Comparison of ENCODE assay signal across 1 cellular context in the genomic region with DNA sequence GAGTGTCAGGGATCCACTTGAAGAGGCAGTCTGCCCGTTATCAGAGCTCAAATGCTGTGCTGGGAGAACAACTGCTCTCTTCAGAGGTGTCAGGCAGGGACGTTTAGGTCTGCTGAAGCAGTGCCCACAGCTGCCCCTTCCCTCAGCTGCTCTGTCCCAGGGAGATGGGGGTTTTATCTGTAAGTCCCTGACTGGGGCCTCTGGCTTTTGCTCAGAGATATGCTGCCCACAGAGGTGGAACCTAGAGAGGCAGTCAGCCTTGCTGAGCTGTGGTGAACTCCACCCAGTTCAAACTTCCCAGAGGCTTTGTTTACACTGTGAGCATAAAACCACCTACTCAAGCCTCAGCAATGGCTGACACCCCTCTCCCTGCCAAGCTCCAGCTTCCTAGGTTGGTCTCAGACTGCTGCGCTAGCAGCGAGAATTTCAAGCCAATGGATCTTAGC.
TF ChIP-seq lines count a peak whose summit lies in the region.

No MANE protein-coding gene starts in this region.

TF ChIP-seq in K562, 482 proteins besides CTCF, POLR2A, EP300 and RAD21 (continued from another document and continues in another):
- TF ChIP-seq, protein P1, sequence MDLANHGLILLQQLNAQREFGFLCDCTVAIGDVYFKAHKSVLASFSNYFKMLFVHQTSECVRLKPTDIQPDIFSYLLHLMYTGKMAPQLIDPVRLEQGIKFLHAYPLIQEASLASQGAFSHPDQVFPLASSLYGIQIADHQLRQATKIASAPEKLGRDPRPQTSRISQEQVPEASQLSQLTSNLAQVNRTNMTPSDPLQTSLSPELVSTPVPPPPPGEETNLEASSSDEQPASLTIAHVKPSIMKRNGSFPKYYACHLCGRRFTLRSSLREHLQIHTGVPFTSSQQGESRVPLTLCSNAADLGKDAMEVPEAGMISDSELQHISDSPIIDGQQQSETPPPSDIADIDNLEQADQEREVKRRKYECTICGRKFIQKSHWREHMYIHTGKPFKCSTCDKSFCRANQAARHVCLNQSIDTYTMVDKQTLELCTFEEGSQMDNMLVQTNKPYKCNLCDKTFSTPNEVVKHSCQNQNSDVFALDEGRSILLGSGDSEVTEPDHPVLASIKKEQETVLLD (IDR thresholded peaks at IDR 0.05), result no peak
- TF ChIP-seq ZFPM2 (CRISPR knock-in tag; IDR thresholded peaks at IDR 0.05) (no peak), PHF8 (IDR thresholded peaks at IDR 0.05; ENCODE audit: borderline replicate concordance, low read length) (no peak), TCF7 (IDR thresholded peaks at IDR 0.05; ENCODE audit: borderline replicate concordance) (no peak), KLF6 (CRISPR knock-in tag; IDR thresholded peaks at IDR 0.05; ENCODE audit: borderline replicate concordance) (peak; percentile 70; the same call in 1 of the 2 replicates), RBM39 (optimal IDR thresholded peaks at IDR 0.05; ENCODE audit: low read depth, low read length) (no peak), ZSCAN32 (CRISPR knock-in tag; IDR thresholded peaks at IDR 0.05) (no peak), MBD2 (IDR thresholded peaks at IDR 0.05; ENCODE audit: borderline replicate concordance, low read depth) (no peak), CHD2 (IDR thresholded peaks at IDR 0.05; ENCODE audit: low read depth, low read length) (no peak), LCOR (CRISPR knock-in tag; IDR thresholded peaks at IDR 0.05) (no peak), ZNF785 (CRISPR knock-in tag; IDR thresholded peaks at IDR 0.05) (no peak), HOXB6 (CRISPR knock-in tag; IDR thresholded peaks at IDR 0.05; ENCODE audit: borderline replicate concordance) (no peak), WHSC1 (IDR thresholded peaks at IDR 0.05; ENCODE audit: low read length) (no peak), HMGN3 (IDR thresholded peaks at IDR 0.05; ENCODE audit: borderline replicate concordance, extremely low read depth, insufficient read length, low read depth, low read length) (no peak), TAF1 (IDR thresholded peaks at IDR 0.05; ENCODE audit: control insufficient read depth, extremely low read depth, insufficient read depth, low read length, severe bottlenecking) (no peak), TCF7L2 (IDR thresholded peaks at IDR 0.05; ENCODE audit: low read depth, low read length) (no peak), KAT2B (IDR thresholded peaks at IDR 0.05; ENCODE audit: low read depth, low read length) (no peak), ADNP (tag; IDR thresholded peaks at IDR 0.05) (no peak), DIDO1 (tag; IDR thresholded peaks at IDR 0.05; ENCODE audit: low read depth) (no peak), MYNN (IDR thresholded peaks at IDR 0.05) (0 out of 2 replicates have a peak, but pooled peaks have one; percentile 35), MYNN (CRISPR knock-in tag; IDR thresholded peaks at IDR 0.05) (no peak), EGR1 (conservative IDR thresholded peaks at IDR 0.05) (no peak)
- TF ChIP-seq, protein P2, sequence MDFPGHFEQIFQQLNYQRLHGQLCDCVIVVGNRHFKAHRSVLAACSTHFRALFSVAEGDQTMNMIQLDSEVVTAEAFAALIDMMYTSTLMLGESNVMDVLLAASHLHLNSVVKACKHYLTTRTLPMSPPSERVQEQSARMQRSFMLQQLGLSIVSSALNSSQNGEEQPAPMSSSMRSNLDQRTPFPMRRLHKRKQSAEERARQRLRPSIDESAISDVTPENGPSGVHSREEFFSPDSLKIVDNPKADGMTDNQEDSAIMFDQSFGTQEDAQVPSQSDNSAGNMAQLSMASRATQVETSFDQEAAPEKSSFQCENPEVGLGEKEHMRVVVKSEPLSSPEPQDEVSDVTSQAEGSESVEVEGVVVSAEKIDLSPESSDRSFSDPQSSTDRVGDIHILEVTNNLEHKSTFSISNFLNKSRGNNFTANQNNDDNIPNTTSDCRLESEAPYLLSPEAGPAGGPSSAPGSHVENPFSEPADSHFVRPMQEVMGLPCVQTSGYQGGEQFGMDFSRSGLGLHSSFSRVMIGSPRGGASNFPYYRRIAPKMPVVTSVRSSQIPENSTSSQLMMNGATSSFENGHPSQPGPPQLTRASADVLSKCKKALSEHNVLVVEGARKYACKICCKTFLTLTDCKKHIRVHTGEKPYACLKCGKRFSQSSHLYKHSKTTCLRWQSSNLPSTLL (IDR thresholded peaks at IDR 0.05), result no peak
- TF ChIP-seq, protein P3, sequence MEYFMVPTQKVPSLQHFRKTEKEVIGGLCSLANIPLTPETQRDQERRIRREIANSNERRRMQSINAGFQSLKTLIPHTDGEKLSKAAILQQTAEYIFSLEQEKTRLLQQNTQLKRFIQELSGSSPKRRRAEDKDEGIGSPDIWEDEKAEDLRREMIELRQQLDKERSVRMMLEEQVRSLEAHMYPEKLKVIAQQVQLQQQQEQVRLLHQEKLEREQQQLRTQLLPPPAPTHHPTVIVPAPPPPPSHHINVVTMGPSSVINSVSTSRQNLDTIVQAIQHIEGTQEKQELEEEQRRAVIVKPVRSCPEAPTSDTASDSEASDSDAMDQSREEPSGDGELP (CRISPR knock-in tag; IDR thresholded peaks at IDR 0.05; ENCODE audit: borderline replicate concordance), result peak; percentile 59; the same call in 1 of the 2 replicates
- TF ChIP-seq, protein P4, sequence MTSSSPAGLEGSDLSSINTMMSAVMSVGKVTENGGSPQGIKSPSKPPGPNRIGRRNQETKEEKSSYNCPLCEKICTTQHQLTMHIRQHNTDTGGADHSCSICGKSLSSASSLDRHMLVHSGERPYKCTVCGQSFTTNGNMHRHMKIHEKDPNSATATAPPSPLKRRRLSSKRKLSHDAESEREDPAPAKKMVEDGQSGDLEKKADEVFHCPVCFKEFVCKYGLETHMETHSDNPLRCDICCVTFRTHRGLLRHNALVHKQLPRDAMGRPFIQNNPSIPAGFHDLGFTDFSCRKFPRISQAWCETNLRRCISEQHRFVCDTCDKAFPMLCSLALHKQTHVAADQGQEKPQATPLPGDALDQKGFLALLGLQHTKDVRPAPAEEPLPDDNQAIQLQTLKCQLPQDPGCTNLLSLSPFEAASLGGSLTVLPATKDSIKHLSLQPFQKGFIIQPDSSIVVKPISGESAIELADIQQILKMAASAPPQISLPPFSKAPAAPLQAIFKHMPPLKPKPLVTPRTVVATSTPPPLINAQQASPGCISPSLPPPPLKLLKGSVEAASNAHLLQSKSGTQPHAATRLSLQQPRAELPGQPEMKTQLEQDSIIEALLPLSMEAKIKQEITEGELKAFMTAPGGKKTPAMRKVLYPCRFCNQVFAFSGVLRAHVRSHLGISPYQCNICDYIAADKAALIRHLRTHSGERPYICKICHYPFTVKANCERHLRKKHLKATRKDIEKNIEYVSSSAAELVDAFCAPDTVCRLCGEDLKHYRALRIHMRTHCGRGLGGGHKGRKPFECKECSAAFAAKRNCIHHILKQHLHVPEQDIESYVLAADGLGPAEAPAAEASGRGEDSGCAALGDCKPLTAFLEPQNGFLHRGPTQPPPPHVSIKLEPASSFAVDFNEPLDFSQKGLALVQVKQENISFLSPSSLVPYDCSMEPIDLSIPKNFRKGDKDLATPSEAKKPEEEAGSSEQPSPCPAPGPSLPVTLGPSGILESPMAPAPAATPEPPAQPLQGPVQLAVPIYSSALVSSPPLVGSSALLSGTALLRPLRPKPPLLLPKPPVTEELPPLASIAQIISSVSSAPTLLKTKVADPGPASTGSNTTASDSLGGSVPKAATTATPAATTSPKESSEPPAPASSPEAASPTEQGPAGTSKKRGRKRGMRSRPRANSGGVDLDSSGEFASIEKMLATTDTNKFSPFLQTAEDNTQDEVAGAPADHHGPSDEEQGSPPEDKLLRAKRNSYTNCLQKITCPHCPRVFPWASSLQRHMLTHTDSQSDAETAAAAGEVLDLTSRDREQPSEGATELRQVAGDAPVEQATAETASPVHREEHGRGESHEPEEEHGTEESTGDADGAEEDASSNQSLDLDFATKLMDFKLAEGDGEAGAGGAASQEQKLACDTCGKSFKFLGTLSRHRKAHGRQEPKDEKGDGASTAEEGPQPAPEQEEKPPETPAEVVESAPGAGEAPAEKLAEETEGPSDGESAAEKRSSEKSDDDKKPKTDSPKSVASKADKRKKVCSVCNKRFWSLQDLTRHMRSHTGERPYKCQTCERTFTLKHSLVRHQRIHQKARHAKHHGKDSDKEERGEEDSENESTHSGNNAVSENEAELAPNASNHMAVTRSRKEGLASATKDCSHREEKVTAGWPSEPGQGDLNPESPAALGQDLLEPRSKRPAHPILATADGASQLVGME (CRISPR knock-in tag; IDR thresholded peaks at IDR 0.05), result 0 out of 2 replicates have a peak, but pooled peaks have one; percentile 15
- TF ChIP-seq, protein P5, sequence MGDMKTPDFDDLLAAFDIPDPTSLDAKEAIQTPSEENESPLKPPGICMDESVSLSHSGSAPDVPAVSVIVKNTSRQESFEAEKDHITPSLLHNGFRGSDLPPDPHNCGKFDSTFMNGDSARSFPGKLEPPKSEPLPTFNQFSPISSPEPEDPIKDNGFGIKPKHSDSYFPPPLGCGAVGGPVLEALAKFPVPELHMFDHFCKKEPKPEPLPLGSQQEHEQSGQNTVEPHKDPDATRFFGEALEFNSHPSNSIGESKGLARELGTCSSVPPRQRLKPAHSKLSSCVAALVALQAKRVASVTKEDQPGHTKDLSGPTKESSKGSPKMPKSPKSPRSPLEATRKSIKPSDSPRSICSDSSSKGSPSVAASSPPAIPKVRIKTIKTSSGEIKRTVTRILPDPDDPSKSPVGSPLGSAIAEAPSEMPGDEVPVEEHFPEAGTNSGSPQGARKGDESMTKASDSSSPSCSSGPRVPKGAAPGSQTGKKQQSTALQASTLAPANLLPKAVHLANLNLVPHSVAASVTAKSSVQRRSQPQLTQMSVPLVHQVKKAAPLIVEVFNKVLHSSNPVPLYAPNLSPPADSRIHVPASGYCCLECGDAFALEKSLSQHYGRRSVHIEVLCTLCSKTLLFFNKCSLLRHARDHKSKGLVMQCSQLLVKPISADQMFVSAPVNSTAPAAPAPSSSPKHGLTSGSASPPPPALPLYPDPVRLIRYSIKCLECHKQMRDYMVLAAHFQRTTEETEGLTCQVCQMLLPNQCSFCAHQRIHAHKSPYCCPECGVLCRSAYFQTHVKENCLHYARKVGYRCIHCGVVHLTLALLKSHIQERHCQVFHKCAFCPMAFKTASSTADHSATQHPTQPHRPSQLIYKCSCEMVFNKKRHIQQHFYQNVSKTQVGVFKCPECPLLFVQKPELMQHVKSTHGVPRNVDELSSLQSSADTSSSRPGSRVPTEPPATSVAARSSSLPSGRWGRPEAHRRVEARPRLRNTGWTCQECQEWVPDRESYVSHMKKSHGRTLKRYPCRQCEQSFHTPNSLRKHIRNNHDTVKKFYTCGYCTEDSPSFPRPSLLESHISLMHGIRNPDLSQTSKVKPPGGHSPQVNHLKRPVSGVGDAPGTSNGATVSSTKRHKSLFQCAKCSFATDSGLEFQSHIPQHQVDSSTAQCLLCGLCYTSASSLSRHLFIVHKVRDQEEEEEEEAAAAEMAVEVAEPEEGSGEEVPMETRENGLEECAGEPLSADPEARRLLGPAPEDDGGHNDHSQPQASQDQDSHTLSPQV (IDR thresholded peaks at IDR 0.05), result peak; percentile 43; the same call in 1 of the 2 replicates
- TF ChIP-seq, protein P6, sequence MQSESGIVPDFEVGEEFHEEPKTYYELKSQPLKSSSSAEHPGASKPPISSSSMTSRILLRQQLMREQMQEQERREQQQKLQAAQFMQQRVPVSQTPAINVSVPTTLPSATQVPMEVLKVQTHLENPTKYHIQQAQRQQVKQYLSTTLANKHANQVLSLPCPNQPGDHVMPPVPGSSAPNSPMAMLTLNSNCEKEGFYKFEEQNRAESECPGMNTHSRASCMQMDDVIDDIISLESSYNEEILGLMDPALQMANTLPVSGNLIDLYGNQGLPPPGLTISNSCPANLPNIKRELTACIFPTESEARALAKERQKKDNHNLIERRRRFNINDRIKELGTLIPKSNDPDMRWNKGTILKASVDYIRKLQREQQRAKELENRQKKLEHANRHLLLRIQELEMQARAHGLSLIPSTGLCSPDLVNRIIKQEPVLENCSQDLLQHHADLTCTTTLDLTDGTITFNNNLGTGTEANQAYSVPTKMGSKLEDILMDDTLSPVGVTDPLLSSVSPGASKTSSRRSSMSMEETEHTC (IDR thresholded peaks at IDR 0.05), result no peak
